ENCODE assay signal across 8 cellular contexts in genomic region chr9:62915661-62916060, GRCh38.
DNase-seq lines count a peak whose midpoint lies in the region; ATAC-seq, FAIRE-seq and TF ChIP-seq lines count a peak whose summit lies in the region.
"Not testable (repeated sequence)": the region's sequence is repeated elsewhere in the genome, so short reads cannot be mapped to it uniquely, and the experiment has no call there.

No MANE protein-coding gene starts in this region.

- not testable (repeated sequence) for H3K27ac ChIP-seq in left lung

- not testable (repeated sequence) for H3K36me3 Mint-ChIP-seq in chondrocyte (ENCODE audit: low read depth)

- not testable (repeated sequence) for H3K9me3 ChIP-seq in left lung

- not testable (repeated sequence) for H3K27me3 Mint-ChIP-seq in chondrocyte (ENCODE audit: low read depth)

- H3K4me3 Mint-ChIP-seq in chondrocyte (ENCODE audit: unreplicated experiment): not testable (repeated sequence)

- not testable (repeated sequence) for DNase-seq in RCC 7860 (ENCODE audit: low spot score); chondrocyte (ENCODE audit: low spot score); left lung; urothelium cell line (ENCODE audit: low spot score)

- FAIRE-seq in RCC 7860 (lab: Jason Lieb, UNC): peak; percentile 79
- FAIRE-seq in urothelium cell line (lab: Jason Lieb, UNC): peak; percentile 63

- not testable (repeated sequence) for H3K36me3 ChIP-seq in left lung

- ATAC-seq in GM18511 (IDR thresholded peaks at IDR 0.05; ENCODE audit: unreplicated experiment): peak; percentile 99
- peak; percentile 100 for ATAC-seq in GM19463 (IDR thresholded peaks at IDR 0.05; ENCODE audit: unreplicated experiment)
- ATAC-seq in HG02623 (IDR thresholded peaks at IDR 0.05; ENCODE audit: unreplicated experiment): peak; percentile 97
- ATAC-seq in HG03135 (IDR thresholded peaks at IDR 0.05; ENCODE audit: unreplicated experiment): peak; percentile 99
- ATAC-seq in left lung: peak; percentile 100

- TF ChIP-seq CTCF in chondrocyte (IDR thresholded peaks at IDR 0.05): peak; percentile 56
- TF ChIP-seq CTCF in left lung (IDR thresholded peaks at IDR 0.05): not testable (repeated sequence)

- not testable (repeated sequence) for H3K9me3 Mint-ChIP-seq in chondrocyte (ENCODE audit: low read depth)

- not testable (repeated sequence) for H3K27me3 ChIP-seq in left lung

- H3K27ac Mint-ChIP-seq in chondrocyte (ENCODE audit: unreplicated experiment): not testable (repeated sequence)

- H3K4me1 Mint-ChIP-seq in chondrocyte (ENCODE audit: low read depth): not testable (repeated sequence)

- H3K4me3 ChIP-seq in left lung: not testable (repeated sequence)

- intact Hi-C loops in left lung (cut with DNase I): not testable (repeated sequence)

- not testable (repeated sequence) for H3K4me1 ChIP-seq in left lung
